Comparison of ENCODE assay signal across 8 cellular contexts in the genomic region with DNA sequence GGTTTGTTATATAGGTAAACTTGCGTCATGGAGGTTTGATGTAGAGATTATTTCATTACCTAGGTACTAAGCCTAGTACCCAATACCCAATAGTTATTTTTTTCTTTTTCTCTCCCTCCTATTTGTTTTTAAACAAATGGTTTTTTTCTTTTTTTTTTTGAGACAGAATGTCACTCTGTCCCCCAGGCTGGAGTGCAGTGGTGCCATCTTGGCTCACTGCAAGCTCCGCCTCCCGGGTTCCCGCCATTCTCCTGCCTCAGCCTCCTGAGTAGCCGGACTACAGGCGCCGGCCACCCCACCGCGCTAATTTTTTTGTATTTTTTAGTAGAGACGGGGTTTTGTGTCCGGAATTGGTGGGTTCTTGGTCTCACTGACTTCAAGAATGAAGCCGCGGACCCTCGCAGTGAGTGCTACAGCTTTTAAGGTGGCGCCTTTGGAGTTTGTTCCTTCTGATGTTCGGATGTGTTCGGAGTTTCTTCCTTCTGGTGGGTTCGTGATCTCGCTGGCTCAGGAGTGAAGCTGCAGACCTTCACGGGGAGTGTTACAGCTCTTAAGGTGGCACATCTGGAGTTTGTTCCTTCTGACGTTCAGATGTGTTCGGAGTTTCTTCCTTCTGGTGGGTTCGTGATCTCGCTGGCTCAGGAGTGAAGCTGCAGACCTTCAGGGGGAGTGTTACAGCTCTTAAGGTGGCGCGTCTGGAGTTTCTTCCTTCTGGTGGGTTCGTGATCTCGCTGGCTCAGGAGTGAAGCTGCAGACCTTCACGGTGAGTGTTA.
DNase-seq lines count a peak whose midpoint lies in the region; ATAC-seq and TF ChIP-seq lines count a peak whose summit lies in the region.
"Not testable (repeated sequence)": the region's sequence is repeated elsewhere in the genome, so short reads cannot be mapped to it uniquely, and the experiment has no call there.

No MANE protein-coding gene starts in this region.

- TF ChIP-seq CTCF in AG04449 (IDR thresholded peaks at IDR 0.05; ENCODE audit: insufficient read depth, low read length, missing control alignments); left ventricle myocardium inferior (IDR thresholded peaks at IDR 0.05; ENCODE audit: borderline replicate concordance): not testable (repeated sequence)

- not testable (repeated sequence) for H3K36me3 ChIP-seq in left ventricle myocardium inferior

- peak; percentile 54 for ATAC-seq in GM18858 (IDR thresholded peaks at IDR 0.05; ENCODE audit: unreplicated experiment)
- peak; percentile 74 for ATAC-seq in GM21529 (IDR thresholded peaks at IDR 0.05; ENCODE audit: unreplicated experiment)
- ATAC-seq in HG03175 (IDR thresholded peaks at IDR 0.05; ENCODE audit: unreplicated experiment): peak; percentile 66

- H3K9me3 Mint-ChIP-seq in T-helper 1 cell treated with Interleukin-12 subunit alpha and Interleukin-12 subunit beta and Interleukin-4 antibody, amounts not matched to agents 30 μg/mL and 1 μg/mL, for 36 hours: not testable (repeated sequence)

- intact Hi-C loops in left ventricle myocardium inferior (cut with micrococcal nuclease): not testable (repeated sequence)

- H3K4me1 Mint-ChIP-seq in T-helper 1 cell treated with Interleukin-12 subunit alpha and Interleukin-12 subunit beta and Interleukin-4 antibody, amounts not matched to agents 30 μg/mL and 1 μg/mL, for 36 hours (ENCODE audit: low read depth): not testable (repeated sequence)

- not testable (repeated sequence) for DNase-seq in AG04449 (ENCODE audit: low read depth, low spot score); left ventricle myocardium inferior
- peak; percentile 63 for DNase-seq in activated effector memory CD4-positive, alpha-beta T cell treated with anti-CD3 and anti-CD28 coated beads, Interleukin-2, amount 50 U/mL, for 16 hours
- DNase-seq in stimulated activated CD4-positive, alpha-beta T cell treated with anti-CD3 and anti-CD28 coated beads, Interleukin-15, amount 100 ng/mL, for 24 hours: peak; percentile 20

- not testable (repeated sequence) for H3K27me3 ChIP-seq in left ventricle myocardium inferior (ENCODE audit: low read depth)

- not testable (repeated sequence) for H3K36me3 Mint-ChIP-seq in T-helper 1 cell treated with Interleukin-12 subunit alpha and Interleukin-12 subunit beta and Interleukin-4 antibody, amounts not matched to agents 30 μg/mL and 1 μg/mL, for 36 hours (ENCODE audit: low read depth)

- peak overlapping the region; percentile 92 for H3K4me3 Mint-ChIP-seq in T-helper 1 cell treated with Interleukin-12 subunit alpha and Interleukin-12 subunit beta and Interleukin-4 antibody, amounts not matched to agents 30 μg/mL and 1 μg/mL, for 36 hours

- peaks cover 12% of the 10 kb centered on the region for H3K27me3 Mint-ChIP-seq in T-helper 1 cell treated with Interleukin-12 subunit alpha and Interleukin-12 subunit beta and Interleukin-4 antibody, amounts not matched to agents 30 μg/mL and 1 μg/mL, for 36 hours (ENCODE audit: low read depth)

- peak overlapping the region; percentile 76 for H3K27ac Mint-ChIP-seq in T-helper 1 cell treated with Interleukin-12 subunit alpha and Interleukin-12 subunit beta and Interleukin-4 antibody, amounts not matched to agents 30 μg/mL and 1 μg/mL, for 36 hours

- CTCF ChIA-PET in AG04449 (lab: Yijun Ruan, JAX): not testable (repeated sequence)

- H3K9me3 ChIP-seq in left ventricle myocardium inferior (replicated peaks): not testable (repeated sequence)

- POLR2A ChIA-PET in AG04449 (lab: Yijun Ruan, JAX): interaction anchor here (0.7 kb wide), 1 partner anchor 15 kb away, joined by 4 read pairs; no protein-coding TSS in a partner anchor

- not testable (repeated sequence) for H3K4me1 ChIP-seq in left ventricle myocardium inferior

- H3K27ac ChIP-seq in left ventricle myocardium inferior (replicated peaks): not testable (repeated sequence)

- H3K4me3 ChIP-seq in AG04449 (ENCODE audit: low read depth, low read length) (peak overlapping the region; percentile 47), left ventricle myocardium inferior (peak overlapping the region; percentile 27)
